In the genomic region with DNA sequence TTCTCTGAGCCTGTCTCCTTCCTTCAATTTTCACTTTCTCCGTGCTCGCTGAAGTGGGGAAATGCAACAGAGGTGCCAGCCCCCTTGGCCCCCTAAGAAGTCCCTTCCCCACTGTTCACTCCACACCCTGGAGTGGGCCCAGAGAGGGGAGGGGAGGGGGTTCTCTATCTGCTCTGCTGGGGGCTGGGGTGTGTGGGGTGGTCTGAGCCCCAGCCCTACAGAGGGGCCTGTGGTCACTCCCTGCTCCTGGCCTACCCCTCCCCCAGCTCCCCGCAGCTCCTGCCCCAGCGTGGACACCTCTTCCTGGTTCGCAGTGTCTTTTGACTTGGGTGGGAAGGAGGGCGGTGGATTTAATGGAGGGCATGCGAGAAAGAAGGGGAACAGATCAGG, we compare ENCODE assay signal across 7 cellular contexts. TPM values are rescaled to one million over a fixed set of nuclear protein-coding genes. Genes with fewer than 3 reads are reported as not detected.
DNase-seq lines count a peak whose midpoint lies in the region; FAIRE-seq and TF ChIP-seq lines count a peak whose summit lies in the region.
"Had no signal": no experiment of that assay in that cellular context is flagged by ENCODE, and none has a peak within 500 bp of the region (broad histone marks: within the 10 kb centered on the region; RNA-seq: fewer than 3 reads in every experiment).

No MANE protein-coding gene starts in this region.

- H3K9ac ChIP-seq in kidney (ENCODE audit: low read length in 2 of 2) = peak overlapping the region; percentile 88 to 99

- H3K9me3 ChIP-seq in WERI-Rb-1 (ENCODE audit: severe bottlenecking) = no peaks in the 10 kb centered on the region
- no peaks in the 10 kb centered on the region for H3K9me3 ChIP-seq in kidney (ENCODE audit: control insufficient read depth in 1 of 2, low read length in 2 of 2)

- DNase-seq in WERI-Rb-1 (no peak), kidney (peak; percentile 73), NAMALWA (ENCODE audit: low spot score) (no peak), putamen (ENCODE audit: low spot score) (no peak), LoVo (ENCODE audit: low spot score) (no peak)
- DNase-seq: NCI-H2029 treated with DMSO at 0.1 percent for 48 hours had no signal

- H3K27me3 ChIP-seq in WERI-Rb-1 (ENCODE audit: insufficient read depth, low read depth, severe bottlenecking) = no peaks in the 10 kb centered on the region

- peaks cover 8 to 32% of the 10 kb centered on the region in 2 donors for H3K4me1 ChIP-seq in kidney (ENCODE audit: control insufficient read depth in 1 of 2, insufficient read depth in 1 of 2, low read depth in 1 of 2, low read length in 2 of 2)

- H3K27ac ChIP-seq in 22Rv1 (peak overlapping the region; percentile 96), WERI-Rb-1 (peak overlapping the region; percentile 98), kidney (ENCODE audit: low read depth in 2 of 2, low read length in 2 of 2) (peak overlapping the region; percentile 98 to 99)

- H3K36me3 ChIP-seq in WERI-Rb-1 = peaks cover 34% of the 10 kb centered on the region
- peaks cover 13 to 16% of the 10 kb centered on the region in 2 donors for H3K36me3 ChIP-seq in kidney (ENCODE audit: control insufficient read depth in 1 of 2, insufficient read depth in 2 of 2, low read length in 2 of 2)

- H3K4me3 ChIP-seq in WERI-Rb-1 (ENCODE audit: low read depth, low read length) = peak overlapping the region; percentile 94
- H3K4me3 ChIP-seq in kidney (ENCODE audit: low read length in 2 of 2) = peak overlapping the region; percentile 81 to 93

- no peak for FAIRE-seq in kidney (lab: Jason Lieb, UNC)

- TF ChIP-seq CTCF in 22Rv1 (IDR thresholded peaks at IDR 0.05) = no peak
- TF ChIP-seq CTCF in WERI-Rb-1 (IDR thresholded peaks at IDR 0.05; ENCODE audit: low read depth, low read length) = no peak
- TF ChIP-seq CTCF in kidney (IDR thresholded peaks at IDR 0.05; ENCODE audit: borderline replicate concordance, extremely low read depth, insufficient read depth) = no peak

- intact Hi-C loops in kidney (cut with DNase I) = no loop called here

RNA-seq across cellular contexts. Expression of gene LZTS2, which starts 1.0 kb away (rescaled TPM):
- 54.7 TPM for total RNA-seq in kidney
- 47.3 TPM for polyA plus RNA-seq in kidney (ENCODE audit: insufficient read depth, low read depth, low replicate concordance)

RNA-seq across cellular contexts. Expression of gene TWNK, which starts 13.3 kb away (rescaled TPM):
- 8.9 TPM for total RNA-seq in kidney
- 3.8 TPM for polyA plus RNA-seq in kidney (ENCODE audit: insufficient read depth, low read depth, low replicate concordance)

RNA-seq across cellular contexts. Expression of gene MRPL43, which starts 13.3 kb away (rescaled TPM):
- total RNA-seq in kidney = 81.5 TPM
- polyA plus RNA-seq in kidney (ENCODE audit: insufficient read depth, low read depth, low replicate concordance) = 157 TPM

RNA-seq across cellular contexts. Expression of gene PDZD7, which starts 30.3 kb away (rescaled TPM):
- total RNA-seq in kidney = 1.6 TPM
- 1.9 TPM for polyA plus RNA-seq in kidney (ENCODE audit: insufficient read depth, low read depth, low replicate concordance)

RNA-seq across cellular contexts. Expression of gene SFXN3, which starts 30.4 kb away (rescaled TPM):
- 51.6 TPM for total RNA-seq in kidney
- polyA plus RNA-seq in kidney (ENCODE audit: insufficient read depth, low read depth, low replicate concordance) = 23.3 TPM
